ENCODE assay signal across 8 cellular contexts in the genomic region with DNA sequence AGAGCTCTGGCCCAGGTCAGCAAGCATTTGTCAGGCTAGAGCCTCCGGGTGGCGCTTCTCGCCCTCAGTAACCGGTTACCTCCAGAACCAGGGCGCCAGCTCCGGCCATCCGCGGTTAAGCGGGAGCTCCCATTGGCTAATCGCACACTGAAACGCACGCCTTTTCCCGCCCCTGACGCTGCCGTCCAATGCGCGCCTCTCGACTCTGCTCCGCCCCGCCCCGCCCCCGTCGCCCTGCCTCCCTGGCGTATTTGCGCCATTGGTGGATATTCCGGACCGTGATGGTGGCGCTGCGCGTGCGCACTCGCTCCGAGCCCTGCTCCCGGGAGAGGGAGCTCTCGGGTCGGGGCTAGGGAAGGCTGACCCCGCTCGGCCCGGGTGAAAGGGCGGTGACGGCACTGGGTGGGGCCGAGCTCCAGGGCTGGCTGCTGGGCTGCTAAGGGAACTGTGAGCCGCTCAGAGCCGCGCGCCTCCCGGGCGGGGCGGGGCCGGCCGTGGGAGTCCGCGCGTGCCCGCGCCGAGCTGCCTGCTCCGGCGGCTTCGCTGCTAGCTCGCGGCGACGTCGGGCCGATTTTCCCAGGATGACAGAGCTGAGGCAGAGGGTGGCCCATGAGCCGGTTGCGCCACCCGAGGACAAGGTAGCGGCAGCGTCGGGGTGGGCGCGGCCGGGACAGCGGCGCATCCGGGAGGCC. TPM values are rescaled to one million over a fixed set of nuclear protein-coding genes. Genes with fewer than 3 reads are reported as not detected.
DNase-seq lines count a peak whose midpoint lies in the region; ATAC-seq and TF ChIP-seq lines count a peak whose summit lies in the region.

Gene CDS2 (plus strand): TSS at position 497 of the 692 bp plus-strand sequence. CDS start 85 bp downstream, at position 582.

- TF ChIP-seq CTCF in 22Rv1 (IDR thresholded peaks at IDR 0.05) (peak; percentile 90), hepatocyte (IDR thresholded peaks at IDR 0.05; ENCODE audit: poor library complexity) (peak; percentile 57)

- WGBS in hepatocyte (ENCODE audit: low lambda C conversion rate, missing lambda C conversion rate), result under 1% methylated on average over 57 of the region's 78 CpGs

- no peaks in the 10 kb centered on the region for H3K4me1 ChIP-seq in hepatocyte (ENCODE audit: insufficient read depth)

- H3K9me2 ChIP-seq in hepatocyte (replicated peaks; ENCODE audit: insufficient read depth), result no peaks in the 10 kb centered on the region

- peaks cover 46% of the 10 kb centered on the region for H3K79me2 ChIP-seq in hepatocyte

- DNase-seq in NCI-H2081 (lab: John Stamatoyannopoulos, UW), result peak; percentile 98 to 99
- DNase-seq in T1000 (lab: John Stamatoyannopoulos, UW), result peak; percentile 99
- peak; percentile 100 for DNase-seq in astrocyte of the hippocampus (ENCODE audit: low read depth, low spot score)
- peak; percentile 99 for DNase-seq in hepatocyte (ENCODE audit: low spot score)
- peak; percentile 94 for DNase-seq in renal cortical epithelial cell (ENCODE audit: low read depth)

- no peaks in the 10 kb centered on the region for H3K9me3 ChIP-seq in hepatocyte (ENCODE audit: low read depth)

- peak within 1 kb of the TSS; percentile 86 for H3K4me2 ChIP-seq in hepatocyte

- peak within 1 kb of the TSS; percentile 47 for H3K4me3 ChIP-seq in hepatocyte

- H2AFZ ChIP-seq in hepatocyte, result peak within 1 kb of the TSS; percentile 91

- no peaks in the 10 kb centered on the region for H3K27me3 ChIP-seq in hepatocyte

- ATAC-seq in GM18511 (IDR thresholded peaks at IDR 0.05; ENCODE audit: unreplicated experiment) (peak; percentile 93), HG03039 (IDR thresholded peaks at IDR 0.05; ENCODE audit: unreplicated experiment) (peak; percentile 89)

- peaks cover 6% of the 10 kb centered on the region for H4K20me1 ChIP-seq in hepatocyte (ENCODE audit: insufficient read depth, poor library complexity, severe bottlenecking)

- no peaks in the 10 kb centered on the region for H3K36me3 ChIP-seq in hepatocyte (replicated peaks; ENCODE audit: insufficient read depth, low read depth)

- H3K27ac ChIP-seq in 22Rv1 (peak within 1 kb of the TSS; percentile 88), hepatocyte (peak within 1 kb of the TSS; percentile 86)

RNA-seq across cellular contexts. Expression of gene CDS2, which starts in this region (rescaled TPM):
- total RNA-seq in hepatocyte, result 27.0 and 32.3 TPM in 2 replicates
- 36.6 and 48.9 TPM in 2 replicates for polyA plus RNA-seq in hepatocyte
- total RNA-seq in renal cortical epithelial cell, result 56.1 and 67.9 TPM in 2 replicates

Comparison
In these comparisons a context has a peak if more than half of its experiments do, and no peak if none do; other contexts are left out.
1. Peak in every context shown above with its lines: DNase-seq, ATAC-seq, H3K4me3 ChIP-seq and H3K27ac ChIP-seq.